Comparison of ENCODE assay signal across 1 cellular context in the genomic region with DNA sequence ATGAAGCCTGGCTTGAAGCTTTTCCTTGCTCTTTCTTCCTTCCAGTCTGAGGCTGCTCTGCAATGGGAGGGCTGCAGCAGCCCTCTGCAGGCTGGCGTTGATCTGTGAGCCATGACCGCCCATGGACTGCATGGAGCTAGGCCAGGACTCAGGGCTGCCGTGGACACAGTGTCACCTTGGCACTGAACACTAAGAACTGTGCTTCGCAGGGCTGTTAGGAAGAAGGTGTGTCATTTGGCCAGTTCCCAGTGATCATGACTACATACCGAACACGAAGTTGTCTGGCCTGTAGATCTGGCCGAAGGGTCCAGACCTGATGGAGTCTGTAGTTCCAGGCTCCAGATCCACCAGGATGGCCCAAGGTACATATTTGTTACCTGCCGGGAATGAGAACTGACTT. TPM values are rescaled to one million over a fixed set of nuclear protein-coding genes. Genes with fewer than 3 reads are reported as not detected.
"Had no signal": no experiment of that assay in that cellular context is flagged by ENCODE, and none has a peak within 500 bp of the region (broad histone marks: within the 10 kb centered on the region; RNA-seq: fewer than 3 reads in every experiment).

No MANE protein-coding gene starts in this region.

RNA-seq across cellular contexts. Expression of gene TUBB2B, which starts 48.8 kb away (rescaled TPM):
- total RNA-seq: activated CD8-positive, alpha-beta memory T cell treated with anti-CD3 and anti-CD28 coated beads for 36 hours had no signal
